Comparison of ENCODE assay signal across 22 cellular contexts in the genomic region with DNA sequence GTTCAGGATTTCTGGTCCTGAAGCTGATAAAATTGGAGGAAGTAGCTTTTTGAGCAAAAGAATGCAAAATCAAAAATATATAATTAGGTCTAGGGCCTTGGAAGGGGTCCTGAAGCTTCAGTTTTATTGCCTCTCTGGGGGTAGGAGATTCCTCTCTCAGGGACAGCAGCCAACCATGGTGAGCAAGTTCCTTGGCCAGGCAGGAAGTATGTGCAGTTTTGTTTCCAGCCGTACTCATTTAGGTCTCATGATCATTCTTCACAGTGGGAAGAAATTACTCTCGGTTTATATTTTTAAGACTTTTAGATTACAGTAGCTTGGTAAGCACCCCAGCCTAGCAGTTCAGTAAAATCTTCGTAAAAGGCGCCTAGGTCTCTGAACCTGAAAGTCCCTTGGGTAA. TPM values are rescaled to one million over a fixed set of nuclear protein-coding genes. Genes with fewer than 3 reads are reported as not detected.
DNase-seq lines count a peak whose midpoint lies in the region; ATAC-seq and TF ChIP-seq lines count a peak whose summit lies in the region.
"Had no signal": no experiment of that assay in that cellular context is flagged by ENCODE, and none has a peak within 500 bp of the region (broad histone marks: within the 10 kb centered on the region; RNA-seq: fewer than 3 reads in every experiment).

No MANE protein-coding gene starts in this region.

- H3K9me3 Mint-ChIP-seq in mesothelial cell of epicardium, result no peaks in the 10 kb centered on the region
- no peaks in the 10 kb centered on the region for H3K9me3 Mint-ChIP-seq in activated CD8-positive, alpha-beta T cell treated with anti-CD3 and anti-CD28 coated beads for 36 hours
- H3K9me3 Mint-ChIP-seq in activated CD4-positive, alpha-beta T cell treated with anti-CD3 and anti-CD28 coated beads, Interleukin-2, amount 10 ng/mL, durations not matched to agents 24 days and 14 days, result no peaks in the 10 kb centered on the region

- no peak for ATAC-seq in activated CD8-positive, alpha-beta T cell treated with anti-CD3 and anti-CD28 coated beads for 36 hours
- ATAC-seq: gastrocnemius medialis, left ventricle myocardium superior, right lobe of liver had no signal

- peak overlapping the region; percentile 99 for H3K27ac ChIP-seq in epithelial cell of prostate
- H3K27ac ChIP-seq: gastrocnemius medialis, right lobe of liver had no signal

- peak; percentile 19 for DNase-seq in Daoy (ENCODE audit: low read depth)
- peak; percentile 37 for DNase-seq in M059J (ENCODE audit: low read depth)
- no peak for DNase-seq in epithelial cell of prostate (ENCODE audit: low read depth, low spot score)
- DNase-seq in mesothelial cell of epicardium (ENCODE audit: low spot score in 2 of 2, unreplicated experiment in 2 of 2), result no peak
- DNase-seq in NCI-H2227 (lab: John Stamatoyannopoulos, UW; ENCODE audit: unreplicated experiment), result no peak
- DNase-seq in activated CD8-positive, alpha-beta T cell treated with anti-CD3 and anti-CD28 coated beads for 36 hours, result no peak
- no peak for DNase-seq in NCI-H226
- no peak for DNase-seq in activated CD4-positive, alpha-beta T cell treated with anti-CD3 and anti-CD28 coated beads, Interleukin-2, amount 10 ng/mL, durations not matched to agents 24 days and 14 days
- DNase-seq: activated CD4-positive, alpha-beta T cell treated with anti-CD3 and anti-CD28 coated beads, Interleukin-2, amount 50 U/mL, for 1 hour; central memory CD4-positive, alpha-beta T cell; DND-41; gastrocnemius medialis; H7; left ventricle myocardium superior; MG63; NCI-H1694 treated with DMSO at 0.1 percent for 48 hours; NCI-H345; NK-92 treated with Interleukin-12 subunit alpha and Interleukin-12 subunit beta, amount 100 ng/mL, for 24 hours; nucleus accumbens; right lobe of liver; stimulated activated CD4-positive, alpha-beta T cell treated with anti-CD3 and anti-CD28 coated beads, Interleukin-2, amount 100 ng/mL, for 24 hours had no signal

- no peaks in the 10 kb centered on the region for H3K36me3 Mint-ChIP-seq in mesothelial cell of epicardium
- no peaks in the 10 kb centered on the region for H3K36me3 Mint-ChIP-seq in activated CD8-positive, alpha-beta T cell treated with anti-CD3 and anti-CD28 coated beads for 36 hours (ENCODE audit: low read depth)
- H3K36me3 Mint-ChIP-seq in activated CD4-positive, alpha-beta T cell treated with anti-CD3 and anti-CD28 coated beads, Interleukin-2, amount 10 ng/mL, durations not matched to agents 24 days and 14 days (ENCODE audit: low read depth), result no peaks in the 10 kb centered on the region
- H3K36me3 Mint-ChIP-seq: activated naive CD8-positive, alpha-beta T cell had no signal

- peak overlapping the region; percentile 41 for H3K27ac Mint-ChIP-seq in mesothelial cell of epicardium
- no peak overlapping the region for H3K27ac Mint-ChIP-seq in activated CD8-positive, alpha-beta T cell treated with anti-CD3 and anti-CD28 coated beads for 36 hours
- H3K27ac Mint-ChIP-seq in activated CD4-positive, alpha-beta T cell treated with anti-CD3 and anti-CD28 coated beads, Interleukin-2, amount 10 ng/mL, durations not matched to agents 24 days and 14 days, result no peak overlapping the region

- H3K27me3 Mint-ChIP-seq in mesothelial cell of epicardium (ENCODE audit: low read depth), result no peaks in the 10 kb centered on the region
- peaks cover 10% of the 10 kb centered on the region for H3K27me3 Mint-ChIP-seq in activated CD8-positive, alpha-beta T cell treated with anti-CD3 and anti-CD28 coated beads for 36 hours
- H3K27me3 Mint-ChIP-seq in activated CD4-positive, alpha-beta T cell treated with anti-CD3 and anti-CD28 coated beads, Interleukin-2, amount 10 ng/mL, durations not matched to agents 24 days and 14 days, result peaks cover 11% of the 10 kb centered on the region

- intact Hi-C loops in activated CD8-positive, alpha-beta T cell treated with anti-CD3 and anti-CD28 coated beads for 36 hours (cut with micrococcal nuclease), result loop anchor here (10.0 kb wide), 3 partner anchors 157 to 367 kb away; a partner anchor contains a TSS
- intact Hi-C loops in activated CD4-positive, alpha-beta T cell treated with anti-CD3 and anti-CD28 coated beads, Interleukin-2, amount 10 ng/mL, durations not matched to agents 24 days and 14 days (cut with micrococcal nuclease), result loop anchor here (10.0 kb wide), 2 partner anchors 667 to 1433 kb away; no protein-coding TSS in a partner anchor

- POLR2A ChIA-PET in activated CD8-positive, alpha-beta T cell treated with anti-CD3 and anti-CD28 coated beads for 36 hours (lab: Charles Lee), result no interaction called here

- H3K4me3 Mint-ChIP-seq in mesothelial cell of epicardium, result no peak overlapping the region
- H3K4me3 Mint-ChIP-seq in activated CD8-positive, alpha-beta T cell treated with anti-CD3 and anti-CD28 coated beads for 36 hours, result no peak overlapping the region
- H3K4me3 Mint-ChIP-seq in activated CD4-positive, alpha-beta T cell treated with anti-CD3 and anti-CD28 coated beads, Interleukin-2, amount 10 ng/mL, durations not matched to agents 24 days and 14 days, result no peak overlapping the region
- H3K4me3 Mint-ChIP-seq: activated naive CD8-positive, alpha-beta T cell had no signal

- no peak for TF ChIP-seq CTCF in mesothelial cell of epicardium (IDR thresholded peaks at IDR 0.05; ENCODE audit: unreplicated experiment)
- TF ChIP-seq CTCF in activated CD8-positive, alpha-beta T cell treated with anti-CD3 and anti-CD28 coated beads for 36 hours (IDR thresholded peaks at IDR 0.05), result no peak

- CTCF ChIA-PET in activated CD8-positive, alpha-beta T cell treated with anti-CD3 and anti-CD28 coated beads for 36 hours (lab: Charles Lee), result interaction anchor here (1.3 to 1.9 kb wide), 2 partner anchors 16 to 374 kb away, joined by 4 to 5 read pairs; no protein-coding TSS in a partner anchor

- H3K4me1 Mint-ChIP-seq in mesothelial cell of epicardium, result peaks cover 72% of the 10 kb centered on the region
- H3K4me1 Mint-ChIP-seq in activated CD8-positive, alpha-beta T cell treated with anti-CD3 and anti-CD28 coated beads for 36 hours (ENCODE audit: low read depth), result peaks cover 45% of the 10 kb centered on the region
- H3K4me1 Mint-ChIP-seq in activated CD4-positive, alpha-beta T cell treated with anti-CD3 and anti-CD28 coated beads, Interleukin-2, amount 10 ng/mL, durations not matched to agents 24 days and 14 days, result peaks cover 45% of the 10 kb centered on the region

RNA-seq across cellular contexts. Expression of a gene that starts 3.0 kb away (rescaled TPM):
- total RNA-seq in Daoy (2014; rRNA removed; shearing (Covaris generic)), result 2.5 and 3.9 TPM in 2 replicates
- 7.3 and 9.2 TPM in 2 replicates for total RNA-seq in M059J (2014; rRNA removed; shearing (Covaris generic))
- 44.3 to 48.4 TPM (median 46.7 TPM) in 3 replicates for total RNA-seq in mesothelial cell of epicardium
- 1 to 10 TPM; 3.2 to 3.4 TPM for total RNA-seq in activated CD8-positive, alpha-beta T cell treated with anti-CD3 and anti-CD28 coated beads for 36 hours
- 2.0 and 2.2 TPM in 2 replicates for total RNA-seq in activated CD4-positive, alpha-beta T cell treated with anti-CD3 and anti-CD28 coated beads, Interleukin-2, amount 10 ng/mL, durations not matched to agents 24 days and 14 days

Comparison
In these comparisons a context has a peak if more than half of its experiments do, and no peak if none do; other contexts are left out.
1. DNase-seq: peak in Daoy (single experiment) and M059J (single experiment); none in epithelial cell of prostate (single experiment), mesothelial cell of epicardium (0 of 2), NCI-H2227 (single experiment), activated CD8-positive, alpha-beta T cell treated with anti-CD3 and anti-CD28 coated beads for 36 hours (single experiment), NCI-H226 (single experiment) and activated CD4-positive, alpha-beta T cell treated with anti-CD3 and anti-CD28 coated beads, Interleukin-2, amount 10 ng/mL, durations not matched to agents 24 days and 14 days (single experiment).